Comparison of ENCODE assay signal across 24 cellular contexts in genomic region chr1:36973056-36973455, GRCh38.
"Had no signal": no experiment of that assay in that cellular context is flagged by ENCODE, and none has a peak within 500 bp of the region (broad histone marks: within the 10 kb centered on the region; RNA-seq: fewer than 3 reads in every experiment).

No MANE protein-coding gene starts in this region.

- H2AFZ ChIP-seq: parathyroid adenoma had no signal

- DNase-seq: naive thymus-derived CD4-positive, alpha-beta T cell; natural killer cell; nephron progenitor cell; ovary; psoas muscle; right cardiac atrium; right lobe of liver; sigmoid colon; small intestine; stimulated activated CD4-positive, alpha-beta T cell treated with anti-CD3 and anti-CD28 coated beads, Interleukin-15, amount 100 ng/mL, for 24 hours; stimulated activated CD4-positive, alpha-beta T cell treated with anti-CD3 and anti-CD28 coated beads, Interleukin-2, amount 100 ng/mL, for 24 hours; stimulated activated CD4-positive, alpha-beta T cell treated with anti-CD3 and anti-CD28 coated beads, Interleukin-2, amount 100 ng/mL, for 48 hours; stimulated activated CD4-positive, alpha-beta T cell treated with anti-CD3 and anti-CD28 coated beads, Interleukin-4, amount 100 ng/mL, for 24 hours; stimulated activated naive B cell treated with anti-CD40 and anti-IgM and Interleukin-4, amounts not matched to agents 10 μg/mL and 1 μg/mL and 100 μg/mL, for 72 hours; stimulated activated naive CD4-positive, alpha-beta T cell treated with Interleukin-2 at 50 U/mL for 16 hours; stomach; thyroid gland; trophoblast cell; upper lobe of left lung had no signal

- H3K9me3 ChIP-seq: ovary, psoas muscle, right lobe of liver, thoracic aorta, thyroid gland, vagina had no signal

- H3K36me3 ChIP-seq: ovary, right lobe of liver, sigmoid colon, stomach, thoracic aorta, thyroid gland, tibial nerve, upper lobe of left lung, vagina had no signal

- H3K27ac ChIP-seq: ovary, parathyroid adenoma, psoas muscle, right lobe of liver, sigmoid colon, stomach, thoracic aorta, thyroid gland, tibial nerve, upper lobe of left lung, vagina had no signal

- H3K4me3 ChIP-seq: ovary, psoas muscle, right lobe of liver, sigmoid colon, stomach, thoracic aorta, thyroid gland, tibial nerve, upper lobe of left lung, vagina had no signal

- ATAC-seq: naive thymus-derived CD4-positive, alpha-beta T cell; natural killer cell; psoas muscle; right cardiac atrium; right lobe of liver; stimulated activated effector memory CD8-positive, alpha-beta T cell treated with anti-CD3 and anti-CD28 coated beads, Interleukin-12 subunit alpha, Interleukin-12 subunit beta, amount 100 ng/mL, for 72 hours; stimulated activated naive B cell treated with anti-CD40 and anti-IgM and Interleukin-4, amounts not matched to agents 10 μg/mL and 1 μg/mL and 100 μg/mL, for 72 hours had no signal

- H3K27me3 ChIP-seq: ovary, right lobe of liver, thyroid gland, tibial nerve, upper lobe of left lung, vagina had no signal

- H3K79me2 ChIP-seq: parathyroid adenoma had no signal

- H3K4me1 ChIP-seq: parathyroid adenoma, psoas muscle, right lobe of liver, sigmoid colon, stomach, thyroid gland, upper lobe of left lung, vagina had no signal
